In the genomic region with DNA sequence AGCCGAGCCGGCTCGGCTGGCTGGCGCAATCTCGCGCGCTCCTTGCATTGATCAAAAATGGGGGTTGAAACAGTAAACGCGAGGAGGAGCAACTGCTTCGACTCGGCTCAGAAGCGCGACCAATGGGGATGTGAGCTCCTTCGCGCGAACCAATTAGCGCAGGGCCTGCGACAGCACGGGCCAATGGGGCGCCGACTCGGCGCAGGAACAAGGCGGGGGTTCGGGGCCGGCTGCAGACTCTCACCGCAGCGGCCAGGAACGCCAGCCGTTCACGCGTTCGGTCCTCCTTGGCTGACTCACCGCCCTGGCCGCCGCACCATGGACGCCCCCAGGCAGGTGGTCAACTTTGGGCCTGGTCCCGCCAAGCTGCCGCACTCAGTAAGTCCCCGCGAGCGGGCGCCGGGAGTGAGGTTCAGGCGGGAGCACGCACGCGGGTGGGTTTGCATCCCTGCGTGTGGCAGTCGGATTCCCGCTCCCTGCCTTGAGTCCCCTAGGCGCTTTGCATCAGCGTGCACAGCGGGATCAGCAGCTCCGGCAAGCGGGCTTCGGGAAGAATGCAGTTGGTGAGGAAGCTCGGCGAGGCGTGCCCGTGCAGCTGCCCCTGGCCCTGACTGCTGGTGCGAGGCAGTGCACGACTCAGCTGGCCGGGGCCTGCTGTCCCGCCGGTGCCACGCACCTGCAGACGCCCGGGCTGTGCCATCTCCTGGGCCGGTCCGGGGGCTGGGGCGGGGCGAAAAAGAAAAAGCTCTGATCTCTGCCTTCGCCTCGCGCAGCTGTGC, we compare ENCODE assay signal across 8 cellular contexts.
DNase-seq lines count a peak whose midpoint lies in the region; ATAC-seq, FAIRE-seq and TF ChIP-seq lines count a peak whose summit lies in the region.

A gene (plus strand): TSS at position 233 of the 779 bp plus-strand sequence. CDS start 86 bp downstream, at position 319.

- ATAC-seq in GM18508 (IDR thresholded peaks at IDR 0.05; ENCODE audit: insufficient read depth, unreplicated experiment) (peak; percentile 95), HG02981 (IDR thresholded peaks at IDR 0.05; ENCODE audit: unreplicated experiment) (peak; percentile 95)

- peak within 1 kb of the TSS; percentile 72 for H3K4me3 ChIP-seq in astrocyte of the cerebellum (ENCODE audit: low read depth, low read length)

- in situ Hi-C loops in astrocyte of the cerebellum (cut with HindIII; ENCODE audit: low sequenced_read_pairs) = no loop called here

- no peak for TF ChIP-seq CTCF in astrocyte of the cerebellum (IDR thresholded peaks at IDR 0.05; ENCODE audit: low read depth, low read length, missing control alignments)
- no peak for TF ChIP-seq CTCF in D721Med (IDR thresholded peaks at IDR 0.05; ENCODE audit: insufficient read depth, missing control alignments)

- DNase-seq in NCI-H2029 treated with DMSO at 0.1 percent for 48 hours (lab: John Stamatoyannopoulos, UW) (peak; percentile 84), T-helper 22 cell (ENCODE audit: low read depth) (peak; percentile 76), astrocyte of the cerebellum (ENCODE audit: low read depth) (peak; percentile 92), hippocampal formation (lab: John Stamatoyannopoulos, UW) (peak; percentile 89 to 92), retina (peak; percentile 96), D721Med (ENCODE audit: insufficient read length, low spot score) (no peak)

- no peak for FAIRE-seq in D721Med (lab: Jason Lieb, UNC)
